In genomic region chr17:39340731-39341130, GRCh38 we compare ENCODE assay signal across 22 cellular contexts.
A peak's percentile ranks its signal among the peaks of the same experiment; 100 is the strongest.
DNase-seq lines count a peak whose midpoint lies in the region; ATAC-seq, FAIRE-seq and TF ChIP-seq lines count a peak whose summit lies in the region.
"Had no signal": no experiment of that assay in that cellular context is flagged by ENCODE, and none has a peak within 500 bp of the region (broad histone marks: within the 10 kb centered on the region; RNA-seq: fewer than 3 reads in every experiment).

No MANE protein-coding gene starts in this region.

- H4K20me1 ChIP-seq in OCI-LY7 (ENCODE audit: insufficient read depth, low read length) (no peaks in the 10 kb centered on the region), K562 (replicated peaks; ENCODE audit: control insufficient read depth, insufficient read depth, low read length) (no peaks in the 10 kb centered on the region)

- H2AFZ ChIP-seq in OCI-LY7 (ENCODE audit: low read length) (no peak overlapping the region), K562 (ENCODE audit: low read depth, low read length) (no peak overlapping the region)

- TF ChIP-seq CTCF in Calu3 (IDR thresholded peaks at IDR 0.05; ENCODE audit: unreplicated experiment), result no peak
- no peak for TF ChIP-seq CTCF in OCI-LY7 (conservative IDR thresholded peaks at IDR 0.05; ENCODE audit: low read length)
- no peak for TF ChIP-seq CTCF in K562 (IDR thresholded peaks at IDR 0.05 in 2 of 3, conservative IDR thresholded peaks at IDR 0.05 in 1 of 3; ENCODE audit: insufficient read depth in 2 of 3, low read depth in 1 of 3, low read length in 3 of 3)
- TF ChIP-seq CTCF in tibial nerve (IDR thresholded peaks at IDR 0.05), result no peak
- no peak for TF ChIP-seq CTCF in WTC11 (IDR thresholded peaks at IDR 0.05)
- no peak for TF ChIP-seq CTCF in Caco-2 (IDR thresholded peaks at IDR 0.05; ENCODE audit: insufficient read depth in 1 of 2, low read depth in 1 of 2, low read length in 1 of 2, severe bottlenecking in 1 of 2, unreplicated experiment in 1 of 2)

- intact Hi-C loops in Calu3 (cut with micrococcal nuclease; ENCODE audit: unreplicated experiment) (no loop called here), OCI-LY7 (cut with micrococcal nuclease; ENCODE audit: unreplicated experiment) (no loop called here), K562 (cut with micrococcal nuclease) (no loop called here), Caco-2 (cut with micrococcal nuclease; ENCODE audit: unreplicated experiment) (no loop called here)

- H3K4me3 Mint-ChIP-seq in activated T-cell treated with anti-CD3 and anti-CD28 coated beads, Interleukin-2, amount 50 U/mL, for 72 hours, result no peak overlapping the region
- H3K4me3 Mint-ChIP-seq in activated T-cell treated with anti-CD3 and anti-CD28 coated beads, Interleukin-2, amount 50 U/mL, for 24 hours, result no peak overlapping the region
- no peak overlapping the region for H3K4me3 Mint-ChIP-seq in Calu3 (ENCODE audit: low read depth, unreplicated experiment)
- H3K4me3 Mint-ChIP-seq in WTC11, result no peak overlapping the region
- H3K4me3 Mint-ChIP-seq in Caco-2 (ENCODE audit: unreplicated experiment), result no peak overlapping the region
- H3K4me3 Mint-ChIP-seq: B cell; CD4-positive, alpha-beta T cell; CD8-positive, alpha-beta T cell had no signal

- peak overlapping the region; percentile 19 for H3K27ac Mint-ChIP-seq in activated T-cell treated with anti-CD3 and anti-CD28 coated beads, Interleukin-2, amount 50 U/mL, for 72 hours
- no peak overlapping the region for H3K27ac Mint-ChIP-seq in activated T-cell treated with anti-CD3 and anti-CD28 coated beads, Interleukin-2, amount 50 U/mL, for 24 hours
- no peak overlapping the region for H3K27ac Mint-ChIP-seq in Calu3 (ENCODE audit: unreplicated experiment)
- H3K27ac Mint-ChIP-seq in WTC11, result no peak overlapping the region
- H3K27ac Mint-ChIP-seq in Caco-2 (ENCODE audit: unreplicated experiment), result no peak overlapping the region
- H3K27ac Mint-ChIP-seq: B cell; CD4-positive, alpha-beta T cell; CD8-positive, alpha-beta T cell had no signal

- no peak overlapping the region for H3K27ac ChIP-seq in OCI-LY7 (ENCODE audit: low read depth, low read length, poor library complexity, severe bottlenecking)
- no peak overlapping the region for H3K27ac ChIP-seq in K562 (ENCODE audit: extremely low read depth, low read depth, low read length)
- H3K27ac ChIP-seq in tibial nerve, result no peak overlapping the region
- H3K27ac ChIP-seq: 22Rv1; A549; BLaER1 treated with 17β-estradiol and CSF1 and Interleukin-3, amounts not matched to agents 10 nM and 100 nM; C4-2B had no signal

- H3K36me3 Mint-ChIP-seq in activated T-cell treated with anti-CD3 and anti-CD28 coated beads, Interleukin-2, amount 50 U/mL, for 72 hours (ENCODE audit: insufficient read depth in 2 of 2), result peaks cover 0 to 2% of the 10 kb centered on the region in 2 donors
- peaks cover 35% of the 10 kb centered on the region for H3K36me3 Mint-ChIP-seq in activated T-cell treated with anti-CD3 and anti-CD28 coated beads, Interleukin-2, amount 50 U/mL, for 24 hours (ENCODE audit: low read depth)
- H3K36me3 Mint-ChIP-seq in Calu3 (ENCODE audit: insufficient read depth, unreplicated experiment) (peaks cover 9% of the 10 kb centered on the region), WTC11 (peaks cover 25% of the 10 kb centered on the region), Caco-2 (ENCODE audit: insufficient read depth, unreplicated experiment) (no peaks in the 10 kb centered on the region)

- H3K79me2 ChIP-seq in OCI-LY7 (ENCODE audit: insufficient read depth, low read depth, low read length) (no peaks in the 10 kb centered on the region), K562 (ENCODE audit: control insufficient read depth, insufficient read depth, low read length) (peaks cover 2% of the 10 kb centered on the region; the same call in 1 of the 3 replicates)

- no peak for TF ChIP-seq RAD21 in K562 (CRISPR knock-in tag; conservative IDR thresholded peaks at IDR 0.05 in 1 of 2, IDR thresholded peaks at IDR 0.05 in 1 of 2)

- TSS peak; percentile 31 for BruUV-seq in Calu3 (replicated peaks; lab: Mats Ljungman, UMichigan)
- TSS peak; percentile 65 for BruUV-seq in OCI-LY7 (replicated peaks; lab: Mats Ljungman, UMichigan)
- BruUV-seq in K562 (replicated peaks; lab: Mats Ljungman, UMichigan), result no TSS peak
- BruUV-seq in Caco-2 (replicated peaks; lab: Mats Ljungman, UMichigan), result no TSS peak

- CTCF ChIA-PET in Calu3 (lab: Charles Lee), result interaction anchor here (0.6 to 1.4 kb wide), 2 partner anchors 17 to 96 kb away, joined by 3 to 8 read pairs; no protein-coding TSS in a partner anchor
- CTCF ChIA-PET in OCI-LY7 (lab: Charles Lee; ENCODE audit: unreplicated experiment), result no interaction called here
- CTCF ChIA-PET in K562 (lab: Yijun Ruan, JAX; ENCODE audit: low intra/inter-chr PET ratio), result no interaction called here
- CTCF ChIA-PET in WTC11 (lab: Charles Lee), result no interaction called here
- CTCF ChIA-PET in Caco-2 (lab: Charles Lee), result interaction anchor here (0.6 kb wide), 1 partner anchor 188 kb away, joined by 3 read pairs; no protein-coding TSS in a partner anchor

- POLR2A ChIA-PET in OCI-LY7 (lab: Charles Lee) (interaction anchor here (0.7 to 1.1 kb wide), 2 partner anchors 10 to 36 kb away, joined by 4 read pairs; no protein-coding TSS in a partner anchor), K562 (lab: Yijun Ruan, JAX) (no interaction called here), WTC11 (lab: Charles Lee) (no interaction called here), Caco-2 (lab: Charles Lee) (no interaction called here)

- H3K9me2 ChIP-seq in OCI-LY7 (ENCODE audit: insufficient read depth, low read length), result no peaks in the 10 kb centered on the region

- TF ChIP-seq EP300 in K562 (IDR thresholded peaks at IDR 0.05; ENCODE audit: low read length) (no peak), tibial nerve (IDR thresholded peaks at IDR 0.05) (no peak)

- peaks cover 5% of the 10 kb centered on the region for H3K4me1 ChIP-seq in OCI-LY7 (ENCODE audit: insufficient read depth, low read length, poor library complexity, severe bottlenecking)
- H3K4me1 ChIP-seq in K562 (replicated peaks in 1 of 2; ENCODE audit: control insufficient read depth in 2 of 2, insufficient read depth in 2 of 2, low read length in 2 of 2), result peaks cover 7 to 8% of the 10 kb centered on the region in 2 experiments
- H3K4me1 ChIP-seq in tibial nerve, result peaks cover 0 to 7% (median 0%) of the 10 kb centered on the region in 4 donors
- peaks cover 4% of the 10 kb centered on the region; the same call in 1 of the 2 replicates for H3K4me1 ChIP-seq in Caco-2

- no peaks in the 10 kb centered on the region for H3K9me3 Mint-ChIP-seq in activated T-cell treated with anti-CD3 and anti-CD28 coated beads, Interleukin-2, amount 50 U/mL, for 72 hours
- no peaks in the 10 kb centered on the region for H3K9me3 Mint-ChIP-seq in activated T-cell treated with anti-CD3 and anti-CD28 coated beads, Interleukin-2, amount 50 U/mL, for 24 hours
- no peaks in the 10 kb centered on the region for H3K9me3 Mint-ChIP-seq in Calu3 (ENCODE audit: low read depth, unreplicated experiment)
- H3K9me3 Mint-ChIP-seq in WTC11, result peaks cover 11% of the 10 kb centered on the region
- H3K9me3 Mint-ChIP-seq in Caco-2 (ENCODE audit: unreplicated experiment), result no peaks in the 10 kb centered on the region
- H3K9me3 Mint-ChIP-seq: CD4-positive, alpha-beta T cell; CD8-positive, alpha-beta T cell had no signal

- no peak for ATAC-seq in activated T-cell treated with anti-CD3 and anti-CD28 coated beads, Interleukin-2, amount 50 U/mL, for 72 hours (replicated peaks in 1 of 2)
- ATAC-seq in K562, result no peak
- ATAC-seq in WTC11, result no peak
- ATAC-seq: A549; CD8-positive, alpha-beta T cell; GM12878 had no signal

- no peak for DNase-seq in activated T-cell treated with anti-CD3 and anti-CD28 coated beads, Interleukin-2, amount 50 U/mL, for 72 hours
- no peak for DNase-seq in activated T-cell treated with anti-CD3 and anti-CD28 coated beads, Interleukin-2, amount 50 U/mL, for 24 hours
- no peak for DNase-seq in Calu3
- DNase-seq in OCI-LY7 (ENCODE audit: low spot score), result no peak
- DNase-seq in K562 (ENCODE audit: extremely low read depth in 1 of 4, low spot score in 3 of 4), result no peak
- no peak for DNase-seq in tibial nerve (ENCODE audit: low spot score in 2 of 2)
- DNase-seq in WTC11 (ENCODE audit: low spot score), result no peak
- no peak for DNase-seq in Caco-2
- DNase-seq: AML-193; CD4-positive, alpha-beta T cell; CD8-positive, alpha-beta T cell; DMS79 treated with DMSO at 0.1 percent for 48 hours; GDM1 had no signal

- H3K4me3 ChIP-seq in OCI-LY7 (ENCODE audit: low read depth, low read length, poor library complexity, severe bottlenecking) (no peak overlapping the region), K562 (no peak overlapping the region), tibial nerve (no peak overlapping the region), Caco-2 (ENCODE audit: low read depth, low read length) (no peak overlapping the region)
- H3K4me3 ChIP-seq: A549; BLaER1 treated with 17β-estradiol and CSF1 and Interleukin-3, amounts not matched to agents 10 nM and 100 nM; GM12878 had no signal

- TF ChIP-seq POLR2A in K562 (conservative IDR thresholded peaks at IDR 0.05) (no peak), tibial nerve (IDR thresholded peaks at IDR 0.05) (no peak)

- no peaks in the 10 kb centered on the region for H3K9me3 ChIP-seq in OCI-LY7 (ENCODE audit: low read length)
- no peaks in the 10 kb centered on the region; the same call in 1 of the 2 replicates for H3K9me3 ChIP-seq in K562 (replicated peaks; ENCODE audit: control insufficient read depth, insufficient read depth, low read depth, low read length)
- no peaks in the 10 kb centered on the region for H3K9me3 ChIP-seq in tibial nerve
- H3K9me3 ChIP-seq in Caco-2, result no peaks in the 10 kb centered on the region
- H3K9me3 ChIP-seq: A549 had no signal

- H3K4me2 ChIP-seq in OCI-LY7 (ENCODE audit: low read length) (no peak overlapping the region), K562 (ENCODE audit: insufficient read depth, low read length) (no peak overlapping the region)
- H3K4me2 ChIP-seq: A549; BLaER1 treated with 17β-estradiol and CSF1 and Interleukin-3, amounts not matched to agents 10 nM and 100 nM had no signal

- H3K4me1 Mint-ChIP-seq in activated T-cell treated with anti-CD3 and anti-CD28 coated beads, Interleukin-2, amount 50 U/mL, for 72 hours (ENCODE audit: low read depth), result no peaks in the 10 kb centered on the region
- H3K4me1 Mint-ChIP-seq in activated T-cell treated with anti-CD3 and anti-CD28 coated beads, Interleukin-2, amount 50 U/mL, for 24 hours (ENCODE audit: low read depth), result no peaks in the 10 kb centered on the region
- no peaks in the 10 kb centered on the region for H3K4me1 Mint-ChIP-seq in Calu3 (ENCODE audit: low read depth, unreplicated experiment)
- no peaks in the 10 kb centered on the region for H3K4me1 Mint-ChIP-seq in WTC11
- H3K4me1 Mint-ChIP-seq in Caco-2 (ENCODE audit: low read depth, unreplicated experiment), result no peaks in the 10 kb centered on the region

- in situ Hi-C loops in K562 (cut with MboI), result no loop called here

- no peaks in the 10 kb centered on the region for H3K9me1 ChIP-seq in K562 (ENCODE audit: control insufficient read depth, insufficient read depth, low read length)

- no peak for FAIRE-seq in K562 (lab: Jason Lieb, UNC)
- FAIRE-seq: D721Med, GM12878, GM12892, GM18507 had no signal

- no peaks in the 10 kb centered on the region for H3K27me3 ChIP-seq in K562 (ENCODE audit: control insufficient read depth in 2 of 2, insufficient read depth in 2 of 2, low read length in 2 of 2)
- H3K27me3 ChIP-seq in tibial nerve, result no peaks in the 10 kb centered on the region
- no peaks in the 10 kb centered on the region for H3K27me3 ChIP-seq in Caco-2 (replicated peaks; ENCODE audit: control insufficient read depth, insufficient read depth, low read length)
- H3K27me3 ChIP-seq: BLaER1 treated with 17β-estradiol and CSF1 and Interleukin-3, amounts not matched to agents 10 nM and 100 nM had no signal

- H3K9ac ChIP-seq in K562 (ENCODE audit: insufficient read depth in 1 of 2, low read depth in 2 of 2, low read length in 2 of 2), result no peak overlapping the region
- H3K9ac ChIP-seq: BLaER1 treated with 17β-estradiol and CSF1 and Interleukin-3, amounts not matched to agents 10 nM and 100 nM had no signal

- no peaks in the 10 kb centered on the region for H3K27me3 Mint-ChIP-seq in activated T-cell treated with anti-CD3 and anti-CD28 coated beads, Interleukin-2, amount 50 U/mL, for 72 hours (ENCODE audit: low read depth)
- no peaks in the 10 kb centered on the region for H3K27me3 Mint-ChIP-seq in activated T-cell treated with anti-CD3 and anti-CD28 coated beads, Interleukin-2, amount 50 U/mL, for 24 hours
- H3K27me3 Mint-ChIP-seq in Calu3 (ENCODE audit: unreplicated experiment) (no peaks in the 10 kb centered on the region), WTC11 (ENCODE audit: low read depth) (peaks cover 3% of the 10 kb centered on the region; the same call in 1 of the 2 replicates), Caco-2 (ENCODE audit: insufficient read depth, unreplicated experiment) (no peaks in the 10 kb centered on the region)
- H3K27me3 Mint-ChIP-seq: B cell; CD4-positive, alpha-beta T cell had no signal

- H3K36me3 ChIP-seq in OCI-LY7 (ENCODE audit: insufficient read depth, low read length) (no peaks in the 10 kb centered on the region; the same call in 1 of the 2 replicates), K562 (ENCODE audit: control insufficient read depth, insufficient read depth, low read length) (peaks cover 3% of the 10 kb centered on the region; the same call in 1 of the 3 replicates), tibial nerve (peaks cover 0 to 25% (median 0%) of the 10 kb centered on the region in 3 donors), Caco-2 (ENCODE audit: control insufficient read depth, insufficient read depth, low read length) (no peaks in the 10 kb centered on the region)

Comparison
In these comparisons a context has a peak if more than half of its experiments do, and no peak if none do; other contexts are left out.
1. CTCF ChIA-PET loops: an anchor here in Calu3 (0.6 to 1.4 kb wide) and Caco-2 (0.6 kb wide); none called in OCI-LY7, K562 and WTC11.